2 cellular contexts compared by ENCODE assay signal in the genomic region with DNA sequence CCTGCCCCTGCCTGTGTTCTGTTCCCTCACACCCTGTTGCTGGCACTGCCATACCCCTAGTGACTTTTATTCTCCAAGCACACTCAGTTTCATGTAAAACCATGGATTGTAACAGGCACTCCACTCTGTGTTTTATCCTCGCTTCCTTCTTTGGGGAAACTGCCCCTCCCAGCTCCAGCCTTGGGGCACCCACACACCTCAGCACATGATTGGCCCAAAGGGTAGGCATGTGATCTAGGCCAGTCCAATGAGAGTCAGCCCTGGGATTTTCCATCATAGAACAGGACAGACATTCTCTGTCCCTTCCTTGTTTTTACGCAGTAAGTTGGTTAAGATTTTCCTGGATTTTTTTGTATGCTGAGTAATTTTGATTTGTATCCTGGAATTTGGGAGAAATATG.
TF ChIP-seq lines count a peak whose summit lies in the region.

No MANE protein-coding gene starts in this region.

TF ChIP-seq in IMR-90, 13 proteins besides CTCF, POLR2A, EP300 and RAD21:
- TF ChIP-seq, protein P1, sequence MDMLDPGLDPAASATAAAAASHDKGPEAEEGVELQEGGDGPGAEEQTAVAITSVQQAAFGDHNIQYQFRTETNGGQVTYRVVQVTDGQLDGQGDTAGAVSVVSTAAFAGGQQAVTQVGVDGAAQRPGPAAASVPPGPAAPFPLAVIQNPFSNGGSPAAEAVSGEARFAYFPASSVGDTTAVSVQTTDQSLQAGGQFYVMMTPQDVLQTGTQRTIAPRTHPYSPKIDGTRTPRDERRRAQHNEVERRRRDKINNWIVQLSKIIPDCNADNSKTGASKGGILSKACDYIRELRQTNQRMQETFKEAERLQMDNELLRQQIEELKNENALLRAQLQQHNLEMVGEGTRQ (IDR thresholded peaks at IDR 0.05; ENCODE audit: low read depth, low read length): peak; percentile 58; the same call in 1 of the 2 replicates
- TF ChIP-seq NFE2L2 (IDR thresholded peaks at IDR 0.05; ENCODE audit: low read depth, low read length) (no peak), MXI1 (IDR thresholded peaks at IDR 0.05; ENCODE audit: borderline replicate concordance, low read depth, low read length) (no peak), RCOR1 (IDR thresholded peaks at IDR 0.05; ENCODE audit: insufficient replicate concordance, low read length) (no peak), FOS (IDR thresholded peaks at IDR 0.05; ENCODE audit: low read depth, low read length) (no peak)
- TF ChIP-seq, protein P2, sequence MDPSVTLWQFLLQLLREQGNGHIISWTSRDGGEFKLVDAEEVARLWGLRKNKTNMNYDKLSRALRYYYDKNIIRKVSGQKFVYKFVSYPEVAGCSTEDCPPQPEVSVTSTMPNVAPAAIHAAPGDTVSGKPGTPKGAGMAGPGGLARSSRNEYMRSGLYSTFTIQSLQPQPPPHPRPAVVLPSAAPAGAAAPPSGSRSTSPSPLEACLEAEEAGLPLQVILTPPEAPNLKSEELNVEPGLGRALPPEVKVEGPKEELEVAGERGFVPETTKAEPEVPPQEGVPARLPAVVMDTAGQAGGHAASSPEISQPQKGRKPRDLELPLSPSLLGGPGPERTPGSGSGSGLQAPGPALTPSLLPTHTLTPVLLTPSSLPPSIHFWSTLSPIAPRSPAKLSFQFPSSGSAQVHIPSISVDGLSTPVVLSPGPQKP (IDR thresholded peaks at IDR 0.05; ENCODE audit: borderline replicate concordance, low read depth, low read length): no peak

TF ChIP-seq in WTC11, 78 proteins besides CTCF, POLR2A, EP300 and RAD21:
- TF ChIP-seq, protein P3, sequence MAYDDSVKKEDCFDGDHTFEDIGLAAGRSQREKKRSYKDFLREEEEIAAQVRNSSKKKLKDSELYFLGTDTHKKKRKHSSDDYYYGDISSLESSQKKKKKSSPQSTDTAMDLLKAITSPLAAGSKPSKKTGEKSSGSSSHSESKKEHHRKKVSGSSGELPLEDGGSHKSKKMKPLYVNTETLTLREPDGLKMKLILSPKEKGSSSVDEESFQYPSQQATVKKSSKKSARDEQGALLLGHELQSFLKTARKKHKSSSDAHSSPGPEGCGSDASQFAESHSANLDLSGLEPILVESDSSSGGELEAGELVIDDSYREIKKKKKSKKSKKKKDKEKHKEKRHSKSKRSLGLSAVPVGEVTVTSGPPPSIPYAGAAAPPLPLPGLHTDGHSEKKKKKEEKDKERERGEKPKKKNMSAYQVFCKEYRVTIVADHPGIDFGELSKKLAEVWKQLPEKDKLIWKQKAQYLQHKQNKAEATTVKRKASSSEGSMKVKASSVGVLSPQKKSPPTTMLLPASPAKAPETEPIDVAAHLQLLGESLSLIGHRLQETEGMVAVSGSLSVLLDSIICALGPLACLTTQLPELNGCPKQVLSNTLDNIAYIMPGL (CRISPR knock-in tag; IDR thresholded peaks at IDR 0.05): no peak
- TF ChIP-seq, protein P1 (CRISPR knock-in tag; IDR thresholded peaks at IDR 0.05): peak; percentile 52
- TF ChIP-seq, protein P4, sequence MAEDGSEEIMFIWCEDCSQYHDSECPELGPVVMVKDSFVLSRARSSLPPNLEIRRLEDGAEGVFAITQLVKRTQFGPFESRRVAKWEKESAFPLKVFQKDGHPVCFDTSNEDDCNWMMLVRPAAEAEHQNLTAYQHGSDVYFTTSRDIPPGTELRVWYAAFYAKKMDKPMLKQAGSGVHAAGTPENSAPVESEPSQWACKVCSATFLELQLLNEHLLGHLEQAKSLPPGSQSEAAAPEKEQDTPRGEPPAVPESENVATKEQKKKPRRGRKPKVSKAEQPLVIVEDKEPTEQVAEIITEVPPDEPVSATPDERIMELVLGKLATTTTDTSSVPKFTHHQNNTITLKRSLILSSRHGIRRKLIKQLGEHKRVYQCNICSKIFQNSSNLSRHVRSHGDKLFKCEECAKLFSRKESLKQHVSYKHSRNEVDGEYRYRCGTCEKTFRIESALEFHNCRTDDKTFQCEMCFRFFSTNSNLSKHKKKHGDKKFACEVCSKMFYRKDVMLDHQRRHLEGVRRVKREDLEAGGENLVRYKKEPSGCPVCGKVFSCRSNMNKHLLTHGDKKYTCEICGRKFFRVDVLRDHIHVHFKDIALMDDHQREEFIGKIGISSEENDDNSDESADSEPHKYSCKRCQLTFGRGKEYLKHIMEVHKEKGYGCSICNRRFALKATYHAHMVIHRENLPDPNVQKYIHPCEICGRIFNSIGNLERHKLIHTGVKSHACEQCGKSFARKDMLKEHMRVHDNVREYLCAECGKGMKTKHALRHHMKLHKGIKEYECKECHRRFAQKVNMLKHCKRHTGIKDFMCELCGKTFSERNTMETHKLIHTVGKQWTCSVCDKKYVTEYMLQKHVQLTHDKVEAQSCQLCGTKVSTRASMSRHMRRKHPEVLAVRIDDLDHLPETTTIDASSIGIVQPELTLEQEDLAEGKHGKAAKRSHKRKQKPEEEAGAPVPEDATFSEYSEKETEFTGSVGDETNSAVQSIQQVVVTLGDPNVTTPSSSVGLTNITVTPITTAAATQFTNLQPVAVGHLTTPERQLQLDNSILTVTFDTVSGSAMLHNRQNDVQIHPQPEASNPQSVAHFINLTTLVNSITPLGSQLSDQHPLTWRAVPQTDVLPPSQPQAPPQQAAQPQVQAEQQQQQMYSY (CRISPR knock-in tag; IDR thresholded peaks at IDR 0.05): no peak
